In genomic region chr12:102364709-102365108, GRCh38 we compare ENCODE assay signal across 27 cellular contexts.
"Had no signal": no experiment of that assay in that cellular context is flagged by ENCODE, and none has a peak within 500 bp of the region (broad histone marks: within the 10 kb centered on the region; RNA-seq: fewer than 3 reads in every experiment).

No MANE protein-coding gene starts in this region.

- H3K9me3 ChIP-seq: heart left ventricle, left ventricle myocardium inferior, mucosa of descending colon, neutrophil, right atrium auricular region, right lobe of liver, suprapubic skin, thoracic aorta, tibial artery, uterus had no signal

- H3K4me1 ChIP-seq: heart left ventricle, left ventricle myocardium inferior, neural progenitor cell, parathyroid adenoma, right atrium auricular region, right lobe of liver, spleen, suprapubic skin, tibial artery, uterus had no signal

- H3K27ac ChIP-seq: heart left ventricle, left ventricle myocardium inferior, neural progenitor cell, neutrophil, parathyroid adenoma, right atrium auricular region, right lobe of liver, spleen, suprapubic skin, thoracic aorta, tibial artery, uterus had no signal

- H3K36me3 ChIP-seq: heart left ventricle, left ventricle myocardium inferior, neural progenitor cell, neutrophil, right atrium auricular region, right lobe of liver, spleen, suprapubic skin, thoracic aorta, tibial artery, uterus had no signal

- ATAC-seq: heart left ventricle; left colon; mucosa of descending colon; natural killer cell; right lobe of liver; stimulated activated effector memory CD8-positive, alpha-beta T cell treated with anti-CD3 and anti-CD28 coated beads, Interleukin-12 subunit alpha, Interleukin-12 subunit beta, amount 100 ng/mL, for 72 hours had no signal

- H3K4me3 ChIP-seq: heart left ventricle, left ventricle myocardium inferior, lung, mucosa of descending colon, neural progenitor cell, right atrium auricular region, right lobe of liver, spleen, suprapubic skin, thoracic aorta, tibial artery, uterus had no signal

- H3K27me3 ChIP-seq: heart left ventricle, neural progenitor cell, neutrophil, right atrium auricular region, right lobe of liver, spleen, suprapubic skin, tibial artery, uterus had no signal

- H3K9ac ChIP-seq: neural progenitor cell, parathyroid adenoma had no signal

- DNase-seq: heart left ventricle; hypothalamus; immature natural killer cell; kidney; left colon; left ventricle myocardium inferior; mesendoderm; mucosa of descending colon; naive B cell; natural killer cell; nephron progenitor cell; occipital lobe; right lobe of liver; small intestine; spleen; stimulated activated CD4-positive, alpha-beta T cell treated with anti-CD3 and anti-CD28 coated beads, Interleukin-4, amount 100 ng/mL, for 24 hours; stimulated activated naive CD4-positive, alpha-beta T cell; tibial artery; uterus had no signal
